25 cellular contexts compared by ENCODE assay signal in the genomic region with DNA sequence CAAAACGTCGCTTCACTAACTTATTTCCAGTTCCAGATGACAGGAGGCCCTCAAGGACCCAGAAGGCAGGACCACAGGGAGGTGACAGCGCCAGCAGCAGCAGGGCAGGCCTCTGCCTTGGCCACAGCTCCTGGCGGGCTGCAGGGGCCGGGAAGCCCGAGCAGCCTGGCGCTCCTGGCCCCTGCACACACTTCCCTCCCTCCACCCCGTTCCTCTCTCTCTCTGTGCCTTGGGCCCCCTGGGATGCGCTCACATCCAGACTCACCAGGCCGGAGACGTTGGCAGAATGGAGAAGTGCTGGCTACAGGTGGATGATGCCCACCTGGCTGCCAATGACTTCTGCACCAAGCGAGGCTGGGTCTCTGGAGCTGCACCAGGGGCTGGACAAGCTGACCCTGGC. TPM values are rescaled to one million over a fixed set of nuclear protein-coding genes. Genes with fewer than 3 reads are reported as not detected.
"Had no signal": no experiment of that assay in that cellular context is flagged by ENCODE, and none has a peak within 500 bp of the region (broad histone marks: within the 10 kb centered on the region; RNA-seq: fewer than 3 reads in every experiment).

No MANE protein-coding gene starts in this region.

- H3K9ac ChIP-seq: SK-N-SH had no signal

- H3K4me3 ChIP-seq: MG63 had no signal

- H3K27ac ChIP-seq: HL-60 had no signal

- DNase-seq: Karpas-422, KG1, MG63, NCI-H1092, NCI-H1105 treated with DMSO at 0.1 percent for 48 hours, NCI-H1417 treated with DMSO at 0.1 percent for 48 hours, NCI-H146, NCI-H1694 treated with DMSO at 0.1 percent for 48 hours, NCI-H1930, NCI-H2081, NCI-H2107, NCI-H2227 treated with DMSO at 0.1 percent for 48 hours, NCI-H524, NCI-H69, NCI-H774, Right ventricle myocardium superior, RPMI8226, SIG-M5, SK-N-SH, SW 1271 had no signal

- FAIRE-seq: HTR-8/SVneo, RCC 7860 had no signal

- H3K4me2 ChIP-seq: SK-N-SH had no signal

- H3K27me3 ChIP-seq: MG63 had no signal

RNA-seq across cellular contexts. Expression of a gene that starts 55.7 kb away (rescaled TPM):
- total RNA-seq: NCI-H460, SK-MEL-5 had no signal
- polyA plus RNA-seq: SK-N-SH had no signal
